In genomic region chr1:93345633-93346471, GRCh38 we compare ENCODE assay signal across 8 cellular contexts. TPM values are rescaled to one million over a fixed set of nuclear protein-coding genes. Genes with fewer than 3 reads are reported as not detected.
DNase-seq lines count a peak whose midpoint lies in the region; ATAC-seq and TF ChIP-seq lines count a peak whose summit lies in the region.

DR1 (plus strand) TSS chr1:93345907; CDS start chr1:93346646, 739 bp downstream.

- H2AFZ ChIP-seq in mammary epithelial cell (ENCODE audit: low read depth, low read length): peak within 1 kb of the TSS; percentile 95

- under 1% methylated on average over 33 of the region's 81 CpGs for WGBS in mammary epithelial cell (ENCODE audit: low coverage, missing lambda C conversion rate)

- H4K20me1 ChIP-seq in mammary epithelial cell (ENCODE audit: insufficient read depth, low read length): peaks cover 5% of the 10 kb centered on the region

- H3K27me3 ChIP-seq in AG04450 (ENCODE audit: control insufficient read depth, insufficient read depth, low read length) (no peaks in the 10 kb centered on the region), mammary epithelial cell (ENCODE audit: insufficient read depth, low read length) (no peaks in the 10 kb centered on the region), iPS-20b (ENCODE audit: insufficient read depth, low read length) (no peaks in the 10 kb centered on the region)

- H3K27ac ChIP-seq in AG04450 (ENCODE audit: low read depth, low read length): peak within 1 kb of the TSS; percentile 96
- H3K27ac ChIP-seq in mammary epithelial cell (ENCODE audit: insufficient read depth, low read depth, low read length): peak within 1 kb of the TSS; percentile 92
- H3K27ac ChIP-seq in iPS-20b (ENCODE audit: low read length): peak within 1 kb of the TSS; percentile 98
- H3K27ac ChIP-seq in skin epidermis: peak within 1 kb of the TSS; percentile 74 to 100 (median 97)

- H3K4me1 ChIP-seq in mammary epithelial cell (ENCODE audit: insufficient read depth, low read length) (peaks cover 23% of the 10 kb centered on the region), iPS-20b (ENCODE audit: insufficient read depth, low read length) (peaks cover 6% of the 10 kb centered on the region; the same call in 1 of the 2 replicates)

- H3K36me3 ChIP-seq in mammary epithelial cell (ENCODE audit: insufficient read depth, low read length) (no peaks in the 10 kb centered on the region), iPS-20b (ENCODE audit: insufficient read depth, low read depth, low read length) (peaks cover 10% of the 10 kb centered on the region)

- H3K4me3 ChIP-seq in AG04450 (ENCODE audit: low read depth, low read length): peak within 1 kb of the TSS; percentile 84
- peak within 1 kb of the TSS; percentile 96 for H3K4me3 ChIP-seq in WI38 (ENCODE audit: low read depth, low read length)
- H3K4me3 ChIP-seq in mammary epithelial cell (replicated peaks in 1 of 3; ENCODE audit: insufficient read depth in 1 of 3, low read depth in 2 of 3, low read length in 3 of 3): peak within 1 kb of the TSS; percentile 87 to 97 (median 96)
- peak within 1 kb of the TSS; percentile 93 for H3K4me3 ChIP-seq in iPS-20b (ENCODE audit: low read length)
- H3K4me3 ChIP-seq in skin epidermis: peak within 1 kb of the TSS; percentile 72 to 98 (median 91)

- DNase-seq in AG04450 (ENCODE audit: low read depth, low spot score) (peak; percentile 90), NCI-H2196 treated with DMSO at 0.1 percent for 48 hours (lab: John Stamatoyannopoulos, UW; ENCODE audit: unreplicated experiment) (peak; percentile 86), mammary epithelial cell (peak; percentile 92)

- ATAC-seq in GM18873 (IDR thresholded peaks at IDR 0.05; ENCODE audit: low FRiP score, unreplicated experiment): peak; percentile 64
- peak; percentile 72 for ATAC-seq in HG03135 (IDR thresholded peaks at IDR 0.05; ENCODE audit: unreplicated experiment)

- H3K9ac ChIP-seq in mammary epithelial cell (ENCODE audit: insufficient read depth, low read length): peak within 1 kb of the TSS; percentile 96
- H3K9ac ChIP-seq in iPS-20b (ENCODE audit: low read depth, low read length): peak within 1 kb of the TSS; percentile 99

- dilution Hi-C loops in mammary epithelial cell (cut with HindIII; ENCODE audit: low sequenced_read_pairs): no loop called here

- BruUV-seq in mammary epithelial cell (replicated peaks; lab: Mats Ljungman, UMichigan): no TSS peak

- CTCF ChIA-PET in AG04450 (lab: Charles Lee): interaction anchor here (1.0 to 1.6 kb wide), 2 partner anchors 21 to 41 kb away, joined by 5 to 14 read pairs; no protein-coding TSS in a partner anchor
- CTCF ChIA-PET in mammary epithelial cell (lab: Charles Lee; ENCODE audit: low non-redundant PET): interaction anchor here (0.6 to 0.9 kb wide), 2 partner anchors 41 to 941 kb away, joined by 4 to 5 read pairs; no protein-coding TSS in a partner anchor

- in situ Hi-C loops in mammary epithelial cell (cut with MboI; ENCODE audit: low sequenced_read_pairs in 2 of 2): loop anchor here in 1 of 2 donors (5.0 kb wide), 1 partner anchor 44 kb away; no protein-coding TSS in a partner anchor

- intact Hi-C loops in mammary epithelial cell (cut with micrococcal nuclease): loop anchor here (1.0 to 5.0 kb wide), 4 partner anchors 21 to 264 kb away; partner anchors contain the start of gene FNBP1L

- TF ChIP-seq CTCF in AG04450 (IDR thresholded peaks at IDR 0.05; ENCODE audit: low read depth, low read length): no peak
- TF ChIP-seq CTCF in WI38 (IDR thresholded peaks at IDR 0.05; ENCODE audit: low read depth, low read length): no peak
- no peak for TF ChIP-seq CTCF in mammary epithelial cell (conservative IDR thresholded peaks at IDR 0.05 in 1 of 2, IDR thresholded peaks at IDR 0.05 in 1 of 2; ENCODE audit: extremely low read depth in 1 of 2, insufficient read depth in 1 of 2, low read depth in 1 of 2, low read length in 2 of 2)

- H3K4me2 ChIP-seq in mammary epithelial cell (ENCODE audit: insufficient read depth, low read depth, low read length): peak within 1 kb of the TSS; percentile 86

- POLR2A ChIA-PET in AG04450 (lab: Yijun Ruan, JAX): interaction anchor here (0.7 to 2.6 kb wide), 10 partner anchors 14 to 971 kb away, joined by 3 to 16 read pairs (median 4); partner anchors contain the start of genes DIPK1A and MTF2

- H3K9me3 ChIP-seq in AG04450 (ENCODE audit: control insufficient read depth, insufficient read depth, low read length) (no peaks in the 10 kb centered on the region), mammary epithelial cell (replicated peaks; ENCODE audit: insufficient read depth, low read length) (no peaks in the 10 kb centered on the region), iPS-20b (ENCODE audit: insufficient read depth, low read depth, low read length) (no peaks in the 10 kb centered on the region)

- peaks cover 69% of the 10 kb centered on the region for H3K79me2 ChIP-seq in mammary epithelial cell (ENCODE audit: insufficient read depth, low read length)

RNA-seq across cellular contexts. Expression of gene DR1, which starts in this region (rescaled TPM):
- polyA plus RNA-seq in AG04450 (2011; rRNA removed) (36.1 and 44.9 TPM in 2 replicates), mammary epithelial cell (25.7 TPM)
- 32.4 and 35.8 TPM in 2 replicates for polyA minus RNA-seq in AG04450 (2011; rRNA and poly(A)+ RNA removed)
- total RNA-seq in mammary epithelial cell: 10 to 100 TPM; 35.8 to 79.2 TPM
- 55.4 TPM for polyA minus RNA-seq in mammary epithelial cell

Comparison
In these comparisons a context has a peak if more than half of its experiments do, and no peak if none do; other contexts are left out.
1. Peak in every context shown above with its lines: DNase-seq, ATAC-seq, H3K4me3 ChIP-seq and H3K27ac ChIP-seq.